ENCODE assay signal across 15 cellular contexts in the genomic region with DNA sequence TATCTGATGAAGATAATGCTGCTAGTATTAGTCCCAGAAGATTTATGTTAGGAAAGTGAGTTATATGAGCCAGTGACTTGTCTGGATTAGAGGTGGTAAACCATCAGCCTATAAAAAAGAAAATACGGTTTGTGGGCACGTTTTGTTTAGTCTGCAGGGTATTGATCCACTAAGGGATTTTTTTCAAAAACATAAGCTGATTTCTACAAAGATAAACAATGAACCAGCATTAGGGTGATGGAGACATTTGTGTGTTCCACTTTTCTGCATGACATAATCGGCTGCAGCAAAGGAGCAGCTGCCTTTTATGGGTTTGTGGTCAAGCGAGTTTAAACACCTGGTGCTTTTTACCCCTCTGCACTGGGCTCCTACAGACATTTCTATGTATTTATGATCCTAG.
DNase-seq lines count a peak whose midpoint lies in the region; ATAC-seq, FAIRE-seq and TF ChIP-seq lines count a peak whose summit lies in the region.
"Had no signal": no experiment of that assay in that cellular context is flagged by ENCODE, and none has a peak within 500 bp of the region (broad histone marks: within the 10 kb centered on the region; RNA-seq: fewer than 3 reads in every experiment).

No MANE protein-coding gene starts in this region.

- no peak for TF ChIP-seq CTCF in astrocyte (IDR thresholded peaks at IDR 0.05; ENCODE audit: insufficient read depth, low read depth, low read length)
- TF ChIP-seq CTCF in brain microvascular endothelial cell (IDR thresholded peaks at IDR 0.05; ENCODE audit: low read depth, low read length, missing control alignments) = no peak

- H3K27me3 ChIP-seq in astrocyte (ENCODE audit: insufficient read depth, low read length) (no peaks in the 10 kb centered on the region), brain microvascular endothelial cell (replicated peaks) (no peaks in the 10 kb centered on the region)
- H3K27me3 ChIP-seq: MG63 had no signal

- no peaks in the 10 kb centered on the region for H3K9me3 Mint-ChIP-seq in astrocyte (ENCODE audit: unreplicated experiment)
- H3K9me3 Mint-ChIP-seq: activated naive CD4-positive, alpha-beta T cell treated with anti-CD3 and anti-CD28 coated beads, Interleukin-2, amount 10 ng/mL, durations not matched to agents 7 days and 5 days had no signal

- no peaks in the 10 kb centered on the region for H4K20me1 ChIP-seq in astrocyte (ENCODE audit: insufficient read depth, low read length)

- no peak overlapping the region for H3K27ac Mint-ChIP-seq in astrocyte (ENCODE audit: unreplicated experiment)
- H3K27ac Mint-ChIP-seq: activated naive CD4-positive, alpha-beta T cell treated with anti-CD3 and anti-CD28 coated beads, Interleukin-2, amount 10 ng/mL, durations not matched to agents 7 days and 5 days; CD8-positive, alpha-beta memory T cell; mesothelial cell of epicardium had no signal

- FAIRE-seq in astrocyte (lab: Jason Lieb, UNC) = no peak
- FAIRE-seq: bronchial epithelial cell had no signal

- peaks cover 5% of the 10 kb centered on the region for H3K4me1 Mint-ChIP-seq in astrocyte (ENCODE audit: low read depth, unreplicated experiment)
- H3K4me1 Mint-ChIP-seq: activated naive CD4-positive, alpha-beta T cell treated with anti-CD3 and anti-CD28 coated beads, Interleukin-2, amount 10 ng/mL, durations not matched to agents 7 days and 5 days; CD8-positive, alpha-beta memory T cell had no signal

- no peaks in the 10 kb centered on the region for H3K79me2 ChIP-seq in astrocyte (ENCODE audit: insufficient read depth, low read length)

- in situ Hi-C loops in brain microvascular endothelial cell (cut with HindIII; ENCODE audit: low pct_ligation_motif_present, low sequenced_read_pairs) = no loop called here

- no peak overlapping the region for H3K9ac ChIP-seq in astrocyte (ENCODE audit: low read length)

- no peak for ATAC-seq in left lobe of liver
- no peak for ATAC-seq in HG02759 (IDR thresholded peaks at IDR 0.05; ENCODE audit: unreplicated experiment)
- ATAC-seq: SK-N-SH treated with all-trans-retinoic acid at 6 μM for 48 hours had no signal

- H3K27me3 Mint-ChIP-seq in astrocyte (ENCODE audit: low read depth, unreplicated experiment) = no peaks in the 10 kb centered on the region
- H3K27me3 Mint-ChIP-seq: activated naive CD4-positive, alpha-beta T cell treated with anti-CD3 and anti-CD28 coated beads, Interleukin-2, amount 10 ng/mL, durations not matched to agents 7 days and 5 days; CD8-positive, alpha-beta memory T cell had no signal

- H3K36me3 ChIP-seq in astrocyte (ENCODE audit: insufficient read depth, low read length) = no peaks in the 10 kb centered on the region
- H3K36me3 ChIP-seq in brain microvascular endothelial cell (replicated peaks) = no peaks in the 10 kb centered on the region
- H3K36me3 ChIP-seq: MG63 had no signal

- no peaks in the 10 kb centered on the region for H3K36me3 Mint-ChIP-seq in astrocyte (ENCODE audit: low read depth, unreplicated experiment)
- H3K36me3 Mint-ChIP-seq: activated naive CD4-positive, alpha-beta T cell treated with anti-CD3 and anti-CD28 coated beads, Interleukin-2, amount 10 ng/mL, durations not matched to agents 7 days and 5 days; CD8-positive, alpha-beta memory T cell; mesothelial cell of epicardium had no signal

- H3K4me3 ChIP-seq in astrocyte (ENCODE audit: insufficient read depth, low read depth, low read length) (no peak overlapping the region), brain microvascular endothelial cell (ENCODE audit: low read depth, low read length) (no peak overlapping the region)
- H3K4me3 ChIP-seq: MG63 had no signal

- no peak overlapping the region for H3K4me2 ChIP-seq in astrocyte (ENCODE audit: low read length)

- H3K27ac ChIP-seq in astrocyte (ENCODE audit: low read depth, low read length) = no peak overlapping the region
- no peak overlapping the region for H3K27ac ChIP-seq in brain microvascular endothelial cell

- H3K4me3 Mint-ChIP-seq in astrocyte (ENCODE audit: unreplicated experiment) = no peak overlapping the region
- H3K4me3 Mint-ChIP-seq: activated naive CD4-positive, alpha-beta T cell treated with anti-CD3 and anti-CD28 coated beads, Interleukin-2, amount 10 ng/mL, durations not matched to agents 7 days and 5 days; CD8-positive, alpha-beta memory T cell; mesothelial cell of epicardium had no signal

- no peak overlapping the region for H2AFZ ChIP-seq in astrocyte (ENCODE audit: low read depth, low read length)

- DNase-seq in D341Med (ENCODE audit: low spot score) = peak; percentile 10
- DNase-seq in NCI-H1092 treated with DMSO at 0.1 percent for 48 hours (lab: John Stamatoyannopoulos, UW) = peak; percentile 99
- peak; percentile 69 for DNase-seq in NCI-H345 treated with DMSO at 0.1 percent for 48 hours (lab: John Stamatoyannopoulos, UW; ENCODE audit: unreplicated experiment)
- DNase-seq in astrocyte (ENCODE audit: low read depth) = peak; percentile 4
- DNase-seq in left lobe of liver (ENCODE audit: low spot score) = no peak
- DNase-seq in UCSD-AML1 (lab: John Stamatoyannopoulos, UW; ENCODE audit: unreplicated experiment) = no peak
- DNase-seq in brain microvascular endothelial cell = no peak
- DNase-seq: activated naive CD4-positive, alpha-beta T cell treated with anti-CD3 and anti-CD28 coated beads, Interleukin-2, amount 10 ng/mL, durations not matched to agents 7 days and 5 days; CD8-positive, alpha-beta memory T cell; effector CD4-positive, alpha-beta T cell; MG63 had no signal

- H3K4me1 ChIP-seq in astrocyte (ENCODE audit: insufficient read depth, low read length) = no peaks in the 10 kb centered on the region

- H3K9me3 ChIP-seq in astrocyte (ENCODE audit: insufficient read depth, low read depth, low read length) = no peaks in the 10 kb centered on the region
- H3K9me3 ChIP-seq: MG63 had no signal

Comparison
In these comparisons a context has a peak if more than half of its experiments do, and no peak if none do; other contexts are left out.
1. DNase-seq: peak in D341Med (single experiment), NCI-H1092 treated with DMSO at 0.1 percent for 48 hours (single experiment), NCI-H345 treated with DMSO at 0.1 percent for 48 hours (single experiment) and astrocyte (single experiment); none in left lobe of liver (single experiment), UCSD-AML1 (single experiment) and brain microvascular endothelial cell (single experiment).